Comparison of ENCODE assay signal across 10 cellular contexts in genomic region chr2:118846667-118847446, GRCh38. TPM values are rescaled to one million over a fixed set of nuclear protein-coding genes. Genes with fewer than 3 reads are reported as not detected.
DNase-seq lines count a peak whose midpoint lies in the region; ATAC-seq and TF ChIP-seq lines count a peak whose summit lies in the region.
"Had no signal": no experiment of that assay in that cellular context is flagged by ENCODE, and none has a peak within 500 bp of the region (broad histone marks: within the 10 kb centered on the region; RNA-seq: fewer than 3 reads in every experiment).

No MANE protein-coding gene starts in this region.

- H3K27me3 ChIP-seq in foreskin keratinocyte = peaks cover 96% of the 10 kb centered on the region

- POLR2A ChIA-PET in activated CD4-positive, alpha-beta T cell treated with anti-CD3 and anti-CD28 coated beads for 36 hours (lab: Charles Lee) = interaction anchor here (0.6 kb wide), 1 partner anchor 257 kb away, joined by 3 read pairs; no protein-coding TSS in a partner anchor

- TF ChIP-seq CTCF in foreskin keratinocyte (conservative IDR thresholded peaks at IDR 0.05) = no peak

- intact Hi-C loops in activated CD4-positive, alpha-beta T cell treated with anti-CD3 and anti-CD28 coated beads for 36 hours (cut with DNase I, micrococcal nuclease) = no loop called here

- no peak overlapping the region for H3K27ac ChIP-seq in foreskin keratinocyte

- H3K4me1 Mint-ChIP-seq in activated CD4-positive, alpha-beta T cell treated with anti-CD3 and anti-CD28 coated beads for 36 hours = peaks cover 31% of the 10 kb centered on the region

- peaks cover 3% of the 10 kb centered on the region for H3K4me1 ChIP-seq in foreskin keratinocyte

- peaks cover 74% of the 10 kb centered on the region for H3K27me3 Mint-ChIP-seq in activated CD4-positive, alpha-beta T cell treated with anti-CD3 and anti-CD28 coated beads for 36 hours

- peaks cover 1% of the 10 kb centered on the region for H3K36me3 Mint-ChIP-seq in activated CD4-positive, alpha-beta T cell treated with anti-CD3 and anti-CD28 coated beads for 36 hours (ENCODE audit: low read depth)

- no peak for ATAC-seq in activated CD4-positive, alpha-beta T cell treated with anti-CD3 and anti-CD28 coated beads for 36 hours
- ATAC-seq in foreskin keratinocyte = peak; percentile 18
- no peak for ATAC-seq in HG03378 (IDR thresholded peaks at IDR 0.05; ENCODE audit: unreplicated experiment)

- H3K27ac Mint-ChIP-seq in activated CD4-positive, alpha-beta T cell treated with anti-CD3 and anti-CD28 coated beads for 36 hours = no peak overlapping the region

- no peak for DNase-seq in activated CD4-positive, alpha-beta T cell treated with anti-CD3 and anti-CD28 coated beads for 36 hours
- DNase-seq in activated CD4-positive, alpha-beta T cell treated with anti-CD3 and anti-CD28 coated beads for 4 hours = no peak
- DNase-seq in SK-N-DZ (ENCODE audit: low spot score) (peak; percentile 57), foreskin keratinocyte (no peak), NAMALWA (ENCODE audit: low spot score) (no peak), epidermal melanocyte (ENCODE audit: insufficient read length, low spot score) (no peak)
- peak; percentile 30 for DNase-seq in stimulated activated CD8-positive, alpha-beta memory T cell treated with anti-CD3 and anti-CD28 coated beads, Interleukin-4, amount 100 ng/mL, for 48 hours
- DNase-seq: NCI-H2029 treated with DMSO at 0.1 percent for 48 hours had no signal

- CTCF ChIA-PET in activated CD4-positive, alpha-beta T cell treated with anti-CD3 and anti-CD28 coated beads for 36 hours (lab: Charles Lee) = interaction anchor here (0.7 to 2.5 kb wide), 4 partner anchors 8 to 549 kb away, joined by 3 to 22 read pairs (median 6); no protein-coding TSS in a partner anchor

- no peaks in the 10 kb centered on the region for H3K9me3 Mint-ChIP-seq in activated CD4-positive, alpha-beta T cell treated with anti-CD3 and anti-CD28 coated beads for 36 hours (ENCODE audit: low read depth)

- H3K4me3 Mint-ChIP-seq in activated CD4-positive, alpha-beta T cell treated with anti-CD3 and anti-CD28 coated beads for 36 hours = peak overlapping the region; percentile 55

RNA-seq across cellular contexts. Expression of gene EN1, which starts 0.6 kb away (rescaled TPM):
- total RNA-seq in activated CD4-positive, alpha-beta T cell treated with anti-CD3 and anti-CD28 coated beads for 36 hours = not detected
- 0.51 and 0.89 TPM in 2 replicates for polyA plus RNA-seq in SK-N-DZ (2014; cell fraction: cytosol; rRNA removed)
- polyA plus RNA-seq in SK-N-DZ (2014; cell fraction: nucleus; rRNA removed) = 0.50 TPM in 1 of 2 replicates, not detected in the other
- 0.75 TPM in 1 of 2 replicates, not detected in the other for total RNA-seq in foreskin keratinocyte
- polyA plus RNA-seq in foreskin keratinocyte = 0.85 TPM in 1 of 2 replicates, not detected in the other
- total RNA-seq: lung microvascular endothelial cell had no signal

Comparison
In these comparisons a context has a peak if more than half of its experiments do, and no peak if none do; other contexts are left out.
1. DNase-seq: peak in SK-N-DZ (single experiment) and stimulated activated CD8-positive, alpha-beta memory T cell treated with anti-CD3 and anti-CD28 coated beads, Interleukin-4, amount 100 ng/mL, for 48 hours (single experiment); none in activated CD4-positive, alpha-beta T cell treated with anti-CD3 and anti-CD28 coated beads for 36 hours (single experiment), activated CD4-positive, alpha-beta T cell treated with anti-CD3 and anti-CD28 coated beads for 4 hours (0 of 2), foreskin keratinocyte (0 of 2), NAMALWA (single experiment) and epidermal melanocyte (single experiment).